In the genomic region with DNA sequence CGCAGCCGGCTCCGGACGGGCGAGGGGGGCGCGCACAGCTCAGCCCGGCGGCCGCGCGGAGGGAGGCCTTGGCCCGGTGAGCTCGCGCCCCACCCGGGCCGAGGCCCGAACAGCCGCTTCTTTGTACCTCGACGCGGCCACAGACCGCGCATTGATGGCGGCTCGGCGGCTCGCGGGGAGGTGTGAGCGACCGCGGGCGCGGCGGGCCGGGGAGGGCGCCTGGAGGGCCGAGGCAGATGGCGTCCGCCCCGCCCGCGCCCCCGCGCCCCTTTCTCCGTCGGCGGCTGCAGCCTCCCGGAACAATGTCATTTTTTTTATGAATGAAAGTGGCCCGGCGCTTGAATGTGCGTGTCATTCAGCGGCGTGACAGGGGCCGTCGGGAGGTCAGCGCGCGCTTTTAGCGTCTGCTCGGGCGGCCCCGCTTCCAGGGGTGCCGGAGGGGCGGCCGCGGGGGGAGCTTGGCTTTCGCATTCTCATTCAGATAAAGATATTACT, we compare ENCODE assay signal across 10 cellular contexts. TPM values are rescaled to one million over a fixed set of nuclear protein-coding genes. Genes with fewer than 3 reads are reported as not detected.
DNase-seq lines count a peak whose midpoint lies in the region; ATAC-seq, FAIRE-seq and TF ChIP-seq lines count a peak whose summit lies in the region.
"Had no signal": no experiment of that assay in that cellular context is flagged by ENCODE, and none has a peak within 500 bp of the region (broad histone marks: within the 10 kb centered on the region; RNA-seq: fewer than 3 reads in every experiment).

No MANE protein-coding gene starts in this region.

- H3K27ac ChIP-seq in right cardiac atrium (ENCODE audit: low read length) (no peak overlapping the region), vagina (no peak overlapping the region)
- H3K27ac ChIP-seq: brain microvascular endothelial cell had no signal

- no peak for TF ChIP-seq POLR2A in vagina (IDR thresholded peaks at IDR 0.05)

- H3K4me1 Mint-ChIP-seq in mesothelial cell of epicardium, result no peaks in the 10 kb centered on the region

- H3K4me3 ChIP-seq in right cardiac atrium (ENCODE audit: low read length) (peak overlapping the region; percentile 78), bronchial epithelial cell (ENCODE audit: low read depth, low read length) (peak overlapping the region; percentile 87), vagina (peak overlapping the region; percentile 47 to 66)

- no peak overlapping the region for H3K27ac Mint-ChIP-seq in mesothelial cell of epicardium

- H3K9me3 ChIP-seq in right cardiac atrium (ENCODE audit: control insufficient read depth, low read length) (no peaks in the 10 kb centered on the region), vagina (no peaks in the 10 kb centered on the region)

- H3K36me3 Mint-ChIP-seq in mesothelial cell of epicardium, result no peaks in the 10 kb centered on the region

- no peaks in the 10 kb centered on the region for H3K4me1 ChIP-seq in right cardiac atrium (ENCODE audit: control insufficient read depth, insufficient read depth, low read length)
- peaks cover 24% of the 10 kb centered on the region for H3K4me1 ChIP-seq in vagina

- CTCF ChIA-PET in GM10248 (lab: Yijun Ruan, JAX), result interaction anchor here (1.1 to 1.4 kb wide), 3 partner anchors 20 to 104 kb away, joined by 3 to 4 read pairs (median 3); no protein-coding TSS in a partner anchor

- H3K4me3 Mint-ChIP-seq in mesothelial cell of epicardium, result peak overlapping the region; percentile 59

- ATAC-seq in right cardiac atrium, result no peak
- ATAC-seq in Right ventricle myocardium superior (ENCODE audit: poor library complexity), result no peak
- no peak for ATAC-seq in HG03097 (IDR thresholded peaks at IDR 0.05; ENCODE audit: low FRiP score, unreplicated experiment)

- intact Hi-C loops in right cardiac atrium (cut with DNase I) (no loop called here), Right ventricle myocardium superior (cut with DNase I) (no loop called here), vagina (cut with DNase I) (no loop called here)

- WGBS in right cardiac atrium, result 2% methylated on average over 68 of the region's 68 CpGs

- DNase-seq in right cardiac atrium (no peak), Right ventricle myocardium superior (no peak), bronchial epithelial cell (ENCODE audit: low read depth) (no peak), mesothelial cell of epicardium (ENCODE audit: low spot score in 2 of 2, unreplicated experiment in 2 of 2) (no peak), vagina (ENCODE audit: extremely low spot score in 2 of 2) (no peak), GM10248 (ENCODE audit: extremely low spot score) (no peak), NOMO-1 treated with DMSO at 0.1 percent for 48 hours (lab: John Stamatoyannopoulos, UW; ENCODE audit: unreplicated experiment) (no peak)
- DNase-seq: brain microvascular endothelial cell; stimulated activated CD4-positive, alpha-beta T cell treated with anti-CD3 and anti-CD28 coated beads, Interleukin-4, amount 100 ng/mL, for 4 hours had no signal

- no peaks in the 10 kb centered on the region for H3K9me3 Mint-ChIP-seq in mesothelial cell of epicardium

- H3K27me3 ChIP-seq in right cardiac atrium (ENCODE audit: control insufficient read depth, insufficient read depth) (no peaks in the 10 kb centered on the region), bronchial epithelial cell (ENCODE audit: control insufficient read depth, insufficient read depth, low read length) (no peaks in the 10 kb centered on the region), vagina (no peaks in the 10 kb centered on the region)

- POLR2A ChIA-PET in GM10248 (lab: Yijun Ruan, JAX), result no interaction called here

- no peak for FAIRE-seq in bronchial epithelial cell (lab: Jason Lieb, UNC)

- peaks cover 36% of the 10 kb centered on the region for H3K36me3 ChIP-seq in bronchial epithelial cell (ENCODE audit: control insufficient read depth, insufficient read depth, low read length)
- H3K36me3 ChIP-seq in vagina, result no peaks in the 10 kb centered on the region
- H3K36me3 ChIP-seq: brain microvascular endothelial cell had no signal

- TF ChIP-seq CTCF in bronchial epithelial cell (IDR thresholded peaks at IDR 0.05; ENCODE audit: insufficient read depth, low read length, severe bottlenecking) (no peak), mesothelial cell of epicardium (IDR thresholded peaks at IDR 0.05; ENCODE audit: unreplicated experiment) (no peak), vagina (IDR thresholded peaks at IDR 0.05) (no peak), GM10248 (IDR thresholded peaks at IDR 0.05; ENCODE audit: control extremely low read depth, extremely low read depth, low read depth, missing control alignments) (no peak)

- peaks cover 8% of the 10 kb centered on the region for H3K27me3 Mint-ChIP-seq in mesothelial cell of epicardium (ENCODE audit: low read depth)

RNA-seq across cellular contexts. Expression of a gene that starts 1.8 kb away (rescaled TPM):
- 10 to 100 TPM in 1 of 4 donors, 1 to 10 TPM in 3; 6.4 to 17.5 (median 8.8) TPM for total RNA-seq in right cardiac atrium
- 4.5 TPM for polyA plus RNA-seq in right cardiac atrium
- 2.9 TPM for total RNA-seq in Right ventricle myocardium superior
- total RNA-seq in bronchial epithelial cell, result 29.0 and 133 TPM in 2 replicates
- total RNA-seq in mesothelial cell of epicardium, result 30.9 to 37.6 TPM (median 32.9 TPM) in 3 replicates
- total RNA-seq in vagina, result 96.5 TPM
